In the genomic region with DNA sequence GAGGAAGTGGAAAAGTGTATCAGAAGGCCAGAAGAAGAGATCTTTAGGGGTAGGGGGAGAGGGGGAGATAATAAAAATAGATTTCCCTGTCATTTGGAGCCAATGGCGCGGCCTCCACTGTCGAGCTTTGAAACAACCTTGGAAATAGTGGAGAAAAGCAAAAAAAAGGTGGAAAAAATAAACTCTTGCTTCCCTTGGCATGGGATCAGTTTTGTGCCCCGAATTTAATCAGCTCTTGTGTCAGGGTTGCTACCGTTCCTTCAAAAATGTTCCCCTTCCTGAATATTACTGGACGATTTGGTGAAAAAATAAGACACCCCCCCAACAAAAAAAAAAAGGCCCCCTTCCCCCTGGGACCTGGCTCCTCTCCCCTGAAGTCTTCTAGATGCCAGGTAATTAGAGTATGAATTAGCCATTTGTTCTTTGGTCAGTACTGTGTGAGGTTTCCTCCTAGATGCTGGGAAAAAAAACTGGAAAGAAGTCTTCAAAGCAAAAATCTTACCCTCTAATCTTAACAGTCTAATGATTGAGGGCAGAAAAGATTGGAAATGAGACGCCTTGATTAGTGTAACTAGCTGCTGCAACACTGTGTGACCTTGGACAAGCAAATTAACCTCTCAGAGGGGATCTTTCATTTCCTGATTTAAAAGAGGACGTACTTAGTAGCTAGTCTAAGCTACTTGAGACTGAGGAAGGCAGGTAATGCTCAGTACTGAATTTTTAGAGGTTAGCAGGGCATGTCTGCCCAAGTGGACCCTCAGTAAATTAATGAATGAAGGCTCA, we compare ENCODE assay signal across 8 cellular contexts.
DNase-seq lines count a peak whose midpoint lies in the region; ATAC-seq and TF ChIP-seq lines count a peak whose summit lies in the region.

No MANE protein-coding gene starts in this region.

- DNase-seq in activated T-cell treated with anti-CD3 and anti-CD28 coated beads, Interleukin-2, amount 50 U/mL, for 24 hours, result no peak
- no peak for DNase-seq in activated T-cell treated with anti-CD3 and anti-CD28 coated beads, Interleukin-2, amount 50 U/mL, for 1 hour
- DNase-seq in NCI-H2029 (lab: John Stamatoyannopoulos, UW) (peak; percentile 49), WERI-Rb-1 (peak; percentile 49), foreskin melanocyte (peak; percentile 24), pons (ENCODE audit: low spot score) (peak; percentile 68)

- H3K4me3 Mint-ChIP-seq in activated T-cell treated with anti-CD3 and anti-CD28 coated beads, Interleukin-2, amount 50 U/mL, for 24 hours, result peak overlapping the region; percentile 97

- peak overlapping the region; percentile 47 for H3K4me3 ChIP-seq in WERI-Rb-1 (ENCODE audit: low read depth, low read length)

- H3K4me1 Mint-ChIP-seq in activated T-cell treated with anti-CD3 and anti-CD28 coated beads, Interleukin-2, amount 50 U/mL, for 24 hours (ENCODE audit: low read depth), result peaks cover 40% of the 10 kb centered on the region

- peaks cover 39% of the 10 kb centered on the region for H3K36me3 ChIP-seq in WERI-Rb-1

- no peaks in the 10 kb centered on the region for H3K9me3 Mint-ChIP-seq in activated T-cell treated with anti-CD3 and anti-CD28 coated beads, Interleukin-2, amount 50 U/mL, for 24 hours

- ATAC-seq in GM18511 (IDR thresholded peaks at IDR 0.05; ENCODE audit: unreplicated experiment) (no peak), GM18867 (IDR thresholded peaks at IDR 0.05; ENCODE audit: unreplicated experiment) (no peak)

- no peaks in the 10 kb centered on the region for H3K27me3 Mint-ChIP-seq in activated T-cell treated with anti-CD3 and anti-CD28 coated beads, Interleukin-2, amount 50 U/mL, for 24 hours

- no peaks in the 10 kb centered on the region for H3K9me3 ChIP-seq in WERI-Rb-1 (ENCODE audit: severe bottlenecking)

- H3K27ac Mint-ChIP-seq in activated T-cell treated with anti-CD3 and anti-CD28 coated beads, Interleukin-2, amount 50 U/mL, for 24 hours, result peak overlapping the region; percentile 98

- no peak for TF ChIP-seq CTCF in WERI-Rb-1 (IDR thresholded peaks at IDR 0.05; ENCODE audit: low read depth, low read length)

- no peaks in the 10 kb centered on the region for H3K27me3 ChIP-seq in WERI-Rb-1 (ENCODE audit: insufficient read depth, low read depth, severe bottlenecking)

- peak overlapping the region; percentile 99 for H3K27ac ChIP-seq in WERI-Rb-1

- peaks cover 49% of the 10 kb centered on the region for H3K36me3 Mint-ChIP-seq in activated T-cell treated with anti-CD3 and anti-CD28 coated beads, Interleukin-2, amount 50 U/mL, for 24 hours (ENCODE audit: low read depth)

Comparison
In these comparisons a context has a peak if more than half of its experiments do, and no peak if none do; other contexts are left out.
1. DNase-seq: peak in NCI-H2029 (single experiment), WERI-Rb-1 (single experiment), foreskin melanocyte (single experiment) and pons (single experiment); none in activated T-cell treated with anti-CD3 and anti-CD28 coated beads, Interleukin-2, amount 50 U/mL, for 24 hours (single experiment) and activated T-cell treated with anti-CD3 and anti-CD28 coated beads, Interleukin-2, amount 50 U/mL, for 1 hour (single experiment).